1 cellular context compared by ENCODE assay signal in the genomic region with DNA sequence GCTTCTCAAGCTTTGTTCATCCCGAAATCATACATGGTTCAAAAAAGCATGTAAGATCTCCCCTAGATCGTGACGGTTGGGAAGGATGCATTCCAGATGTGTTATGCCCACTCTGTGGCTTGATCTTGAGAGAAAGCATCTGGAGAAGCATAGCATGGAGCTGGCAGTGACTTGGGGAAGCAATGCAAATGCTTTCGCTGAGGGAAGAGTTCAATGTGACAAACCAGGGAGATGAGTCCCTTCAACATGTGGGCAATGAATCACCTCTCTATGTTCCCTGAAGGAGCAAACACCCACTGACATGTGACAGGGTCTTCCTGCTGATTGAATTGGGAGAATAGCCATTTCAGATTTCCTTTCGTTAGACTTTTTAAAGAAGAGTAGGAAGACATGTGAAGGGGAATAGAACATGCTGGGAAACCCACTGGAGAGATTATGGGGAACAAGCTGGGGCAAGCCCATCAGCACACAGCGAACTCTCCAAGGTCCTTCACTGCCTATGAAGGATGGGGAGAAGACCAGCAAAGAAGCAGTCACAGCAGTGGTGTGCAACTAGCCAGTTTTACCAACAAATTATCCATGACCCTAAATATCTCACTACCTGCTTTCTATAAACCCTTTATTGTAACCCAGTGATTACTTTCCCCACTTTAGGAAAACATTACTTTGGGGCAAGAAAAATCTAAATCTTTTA.
TF ChIP-seq lines count a peak whose summit lies in the region.

No MANE protein-coding gene starts in this region.

TF ChIP-seq in IMR-90, 13 proteins besides CTCF, POLR2A, EP300 and RAD21:
- TF ChIP-seq, protein P1, sequence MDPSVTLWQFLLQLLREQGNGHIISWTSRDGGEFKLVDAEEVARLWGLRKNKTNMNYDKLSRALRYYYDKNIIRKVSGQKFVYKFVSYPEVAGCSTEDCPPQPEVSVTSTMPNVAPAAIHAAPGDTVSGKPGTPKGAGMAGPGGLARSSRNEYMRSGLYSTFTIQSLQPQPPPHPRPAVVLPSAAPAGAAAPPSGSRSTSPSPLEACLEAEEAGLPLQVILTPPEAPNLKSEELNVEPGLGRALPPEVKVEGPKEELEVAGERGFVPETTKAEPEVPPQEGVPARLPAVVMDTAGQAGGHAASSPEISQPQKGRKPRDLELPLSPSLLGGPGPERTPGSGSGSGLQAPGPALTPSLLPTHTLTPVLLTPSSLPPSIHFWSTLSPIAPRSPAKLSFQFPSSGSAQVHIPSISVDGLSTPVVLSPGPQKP (IDR thresholded peaks at IDR 0.05; ENCODE audit: borderline replicate concordance, low read depth, low read length), result no peak
- TF ChIP-seq BHLHE40 (IDR thresholded peaks at IDR 0.05; ENCODE audit: low read depth, low read length) (no peak), CEBPB (IDR thresholded peaks at IDR 0.05; ENCODE audit: low read depth, low read length) (no peak), FOS (IDR thresholded peaks at IDR 0.05; ENCODE audit: low read depth, low read length) (no peak), MXI1 (IDR thresholded peaks at IDR 0.05; ENCODE audit: borderline replicate concordance, low read depth, low read length) (no peak), MAZ (IDR thresholded peaks at IDR 0.05; ENCODE audit: borderline replicate concordance, low read depth, low read length) (no peak), NFE2L2 (IDR thresholded peaks at IDR 0.05; ENCODE audit: low read depth, low read length) (no peak), RCOR1 (IDR thresholded peaks at IDR 0.05; ENCODE audit: insufficient replicate concordance, low read length) (no peak), CHD1 (IDR thresholded peaks at IDR 0.05; ENCODE audit: low read depth, low read length) (no peak)
- TF ChIP-seq, protein P2, sequence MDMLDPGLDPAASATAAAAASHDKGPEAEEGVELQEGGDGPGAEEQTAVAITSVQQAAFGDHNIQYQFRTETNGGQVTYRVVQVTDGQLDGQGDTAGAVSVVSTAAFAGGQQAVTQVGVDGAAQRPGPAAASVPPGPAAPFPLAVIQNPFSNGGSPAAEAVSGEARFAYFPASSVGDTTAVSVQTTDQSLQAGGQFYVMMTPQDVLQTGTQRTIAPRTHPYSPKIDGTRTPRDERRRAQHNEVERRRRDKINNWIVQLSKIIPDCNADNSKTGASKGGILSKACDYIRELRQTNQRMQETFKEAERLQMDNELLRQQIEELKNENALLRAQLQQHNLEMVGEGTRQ (IDR thresholded peaks at IDR 0.05; ENCODE audit: low read depth, low read length), result no peak
